40 cellular contexts compared by ENCODE assay signal in genomic region chr1:117198097-117198496, GRCh38. TPM values are rescaled to one million over a fixed set of nuclear protein-coding genes. Genes with fewer than 3 reads are reported as not detected.
"Had no signal": no experiment of that assay in that cellular context is flagged by ENCODE, and none has a peak within 500 bp of the region (broad histone marks: within the 10 kb centered on the region; RNA-seq: fewer than 3 reads in every experiment).

No MANE protein-coding gene starts in this region.

- H3K4me1 Mint-ChIP-seq: activated naive CD4-positive, alpha-beta T cell treated with anti-CD3 and anti-CD28 coated beads, Interleukin-2, amount 10 ng/mL, durations not matched to agents 7 days and 5 days; activated naive CD4-positive, alpha-beta T cell treated with anti-CD3 and anti-CD28 coated beads, Interleukin-2, amount 50 U/mL, for 24 hours; activated naive CD8-positive, alpha-beta T cell treated with anti-CD3 and anti-CD28 coated beads for 36 hours; activated naive CD8-positive, alpha-beta T cell treated with anti-CD3 and anti-CD28 coated beads, Interleukin-2, amount 10 ng/mL, durations not matched to agents 7 days and 5 days; activated naive CD8-positive, alpha-beta T cell treated with anti-CD3 and anti-CD28 coated beads, Interleukin-2, amount 50 U/mL, for 24 hours; activated T-helper 17 cell treated with anti-CD3 and anti-CD28 coated beads, Interleukin-2, amount 50 U/mL, for 72 hours; central memory CD8-positive, alpha-beta T cell had no signal

- H3K36me3 Mint-ChIP-seq: activated naive CD4-positive, alpha-beta T cell treated with anti-CD3 and anti-CD28 coated beads, Interleukin-2, amount 10 ng/mL, durations not matched to agents 7 days and 5 days; activated naive CD4-positive, alpha-beta T cell treated with anti-CD3 and anti-CD28 coated beads, Interleukin-2, amount 50 U/mL, for 24 hours; activated naive CD4-positive, alpha-beta T cell treated with anti-CD3 and anti-CD28 coated beads, Interleukin-2, amount 50 U/mL, for 72 hours; activated naive CD8-positive, alpha-beta T cell; activated naive CD8-positive, alpha-beta T cell treated with anti-CD3 and anti-CD28 coated beads for 36 hours; activated naive CD8-positive, alpha-beta T cell treated with anti-CD3 and anti-CD28 coated beads, Interleukin-2, amount 10 ng/mL, durations not matched to agents 7 days and 5 days; brain had no signal

- H3K9me3 Mint-ChIP-seq: activated naive CD4-positive, alpha-beta T cell treated with anti-CD3 and anti-CD28 coated beads for 36 hours; activated naive CD4-positive, alpha-beta T cell treated with anti-CD3 and anti-CD28 coated beads, Interleukin-2, amount 10 ng/mL, durations not matched to agents 7 days and 5 days; activated naive CD4-positive, alpha-beta T cell treated with anti-CD3 and anti-CD28 coated beads, Interleukin-2, amount 50 U/mL, for 72 hours; activated naive CD8-positive, alpha-beta T cell treated with anti-CD3 and anti-CD28 coated beads for 36 hours; activated naive CD8-positive, alpha-beta T cell treated with anti-CD3 and anti-CD28 coated beads, Interleukin-2, amount 10 ng/mL, durations not matched to agents 7 days and 5 days; activated T-cell treated with anti-CD3 and anti-CD28 coated beads, Interleukin-2, amount 50 U/mL, for 24 hours; activated T-cell treated with anti-CD3 and anti-CD28 coated beads, Interleukin-2, amount 50 U/mL, for 72 hours; activated T-helper 1 cell treated with anti-CD3 and anti-CD28 coated beads, Interleukin-12 subunit alpha, Interleukin-12 subunit beta, Interleukin-2, Interleukin-4 antibody, amounts not matched to agents 30 ng/mL and 10 ng/mL and 1 ng/mL, durations not matched to agents 14 hours and 24 hours and 36 hours; activated T-helper 17 cell treated with anti-CD3 and anti-CD28 coated beads, Interleukin-2, amount 50 U/mL, for 72 hours; activated T-helper 2 cell treated with anti-CD3 and anti-CD28 coated beads, Interferon-gamma antibody, Interleukin-2, Interleukin-4, amounts not matched to agents 10 μg/mL and 5 μg/mL and 100 μg/mL, durations not matched to agents 14 hours and 24 hours and 36 hours; central memory CD8-positive, alpha-beta T cell had no signal

- H3K27me3 Mint-ChIP-seq: brain had no signal

- DNase-seq: activated effector memory CD4-positive, alpha-beta T cell treated with anti-CD3 and anti-CD28 coated beads, Interleukin-2, amount 50 U/mL, for 16 hours; activated effector memory CD4-positive, alpha-beta T cell treated with Interleukin-2 at 50 U/mL for 16 hours; activated gamma-delta T cell; activated gamma-delta T cell treated with Interleukin-2 at 50 U/mL for 16 hours; activated naive CD4-positive, alpha-beta T cell; activated naive CD4-positive, alpha-beta T cell treated with anti-CD3 and anti-CD28 coated beads for 36 hours; activated naive CD4-positive, alpha-beta T cell treated with anti-CD3 and anti-CD28 coated beads, Interleukin-2, amount 10 ng/mL, durations not matched to agents 7 days and 5 days; activated naive CD4-positive, alpha-beta T cell treated with anti-CD3 and anti-CD28 coated beads, Interleukin-2, amount 50 U/mL, for 16 hours; activated naive CD4-positive, alpha-beta T cell treated with Interleukin-2 at 50 U/mL for 16 hours; activated naive CD8-positive, alpha-beta T cell treated with anti-CD3 and anti-CD28 coated beads for 36 hours; activated naive CD8-positive, alpha-beta T cell treated with anti-CD3 and anti-CD28 coated beads, Interleukin-2, amount 10 ng/mL, durations not matched to agents 7 days and 5 days; activated naive CD8-positive, alpha-beta T cell treated with anti-CD3 and anti-CD28 coated beads, Interleukin-2, amount 50 U/mL, for 24 hours; activated T-cell treated with anti-CD3 and anti-CD28 coated beads, Interleukin-2, amount 50 U/mL, for 1 hour; activated T-cell treated with anti-CD3 and anti-CD28 coated beads, Interleukin-2, amount 50 U/mL, for 24 hours; activated T-cell treated with anti-CD3 and anti-CD28 coated beads, Interleukin-2, amount 50 U/mL, for 4 hours; activated T-cell treated with anti-CD3 and anti-CD28 coated beads, Interleukin-2, amount 50 U/mL, for 48 hours; activated T-cell treated with anti-CD3 and anti-CD28 coated beads, Interleukin-2, amount 50 U/mL, for 72 hours; adrenal gland; amniotic stem cell; amygdala; anterior cingulate cortex; aorta; body of pancreas; brain microvascular endothelial cell; caudate nucleus; central memory CD4-positive, alpha-beta T cell; cerebellar nuclear complex had no signal

- H3K9me3 ChIP-seq: adrenal gland, ascending aorta, body of pancreas, breast epithelium had no signal

- H3K27ac Mint-ChIP-seq: activated naive CD4-positive, alpha-beta T cell treated with anti-CD3 and anti-CD28 coated beads for 36 hours; activated naive CD4-positive, alpha-beta T cell treated with anti-CD3 and anti-CD28 coated beads, Interleukin-2, amount 10 ng/mL, durations not matched to agents 7 days and 5 days; activated naive CD4-positive, alpha-beta T cell treated with anti-CD3 and anti-CD28 coated beads, Interleukin-2, amount 50 U/mL, for 24 hours; activated naive CD4-positive, alpha-beta T cell treated with anti-CD3 and anti-CD28 coated beads, Interleukin-2, amount 50 U/mL, for 72 hours; activated naive CD8-positive, alpha-beta T cell; activated naive CD8-positive, alpha-beta T cell treated with anti-CD3 and anti-CD28 coated beads for 36 hours; activated naive CD8-positive, alpha-beta T cell treated with anti-CD3 and anti-CD28 coated beads, Interleukin-2, amount 10 ng/mL, durations not matched to agents 7 days and 5 days; activated naive CD8-positive, alpha-beta T cell treated with anti-CD3 and anti-CD28 coated beads, Interleukin-2, amount 50 U/mL, for 24 hours; activated T-cell treated with anti-CD3 and anti-CD28 coated beads, Interleukin-2, amount 50 U/mL, for 24 hours; activated T-cell treated with anti-CD3 and anti-CD28 coated beads, Interleukin-2, amount 50 U/mL, for 72 hours; activated T-helper 1 cell treated with anti-CD3 and anti-CD28 coated beads, Interleukin-12 subunit alpha, Interleukin-12 subunit beta, Interleukin-2, Interleukin-4 antibody, amounts not matched to agents 30 ng/mL and 10 ng/mL and 1 ng/mL, durations not matched to agents 14 hours and 24 hours and 36 hours; activated T-helper 17 cell treated with anti-CD3 and anti-CD28 coated beads, Interleukin-2, amount 50 U/mL, for 72 hours; activated T-helper 2 cell treated with anti-CD3 and anti-CD28 coated beads, Interferon-gamma antibody, Interleukin-2, Interleukin-4, amounts not matched to agents 10 μg/mL and 5 μg/mL and 100 μg/mL, durations not matched to agents 14 hours and 24 hours and 36 hours had no signal

- ATAC-seq: activated naive CD4-positive, alpha-beta T cell treated with anti-CD3 and anti-CD28 coated beads, Interleukin-2, amount 50 U/mL, for 72 hours; activated naive CD8-positive, alpha-beta T cell treated with anti-CD3 and anti-CD28 coated beads, Interleukin-2, amount 50 U/mL, for 24 hours; activated T-cell treated with anti-CD3 and anti-CD28 coated beads, Interleukin-2, amount 50 U/mL, for 4 hours; activated T-cell treated with anti-CD3 and anti-CD28 coated beads, Interleukin-2, amount 50 U/mL, for 72 hours; activated T-helper 17 cell treated with anti-CD3 and anti-CD28 coated beads, Interleukin-2, amount 50 U/mL, for 72 hours; body of pancreas had no signal

- H3K4me1 ChIP-seq: adrenal gland, ascending aorta, body of pancreas, breast epithelium had no signal

- H3K27me3 ChIP-seq: adrenal gland, ascending aorta, body of pancreas, brain microvascular endothelial cell, breast epithelium, cardiac muscle cell had no signal

- H3K4me3 Mint-ChIP-seq: activated naive CD4-positive, alpha-beta T cell treated with anti-CD3 and anti-CD28 coated beads for 36 hours; activated naive CD4-positive, alpha-beta T cell treated with anti-CD3 and anti-CD28 coated beads, Interleukin-2, amount 10 ng/mL, durations not matched to agents 7 days and 5 days; activated naive CD4-positive, alpha-beta T cell treated with anti-CD3 and anti-CD28 coated beads, Interleukin-2, amount 50 U/mL, for 24 hours; activated naive CD8-positive, alpha-beta T cell; activated naive CD8-positive, alpha-beta T cell treated with anti-CD3 and anti-CD28 coated beads for 36 hours; activated naive CD8-positive, alpha-beta T cell treated with anti-CD3 and anti-CD28 coated beads, Interleukin-2, amount 10 ng/mL, durations not matched to agents 7 days and 5 days; activated naive CD8-positive, alpha-beta T cell treated with anti-CD3 and anti-CD28 coated beads, Interleukin-2, amount 50 U/mL, for 24 hours; activated T-cell treated with anti-CD3 and anti-CD28 coated beads, Interleukin-2, amount 50 U/mL, for 24 hours; activated T-cell treated with anti-CD3 and anti-CD28 coated beads, Interleukin-2, amount 50 U/mL, for 4 hours; activated T-cell treated with anti-CD3 and anti-CD28 coated beads, Interleukin-2, amount 50 U/mL, for 72 hours; activated T-helper 1 cell treated with anti-CD3 and anti-CD28 coated beads, Interleukin-12 subunit alpha, Interleukin-12 subunit beta, Interleukin-2, Interleukin-4 antibody, amounts not matched to agents 30 ng/mL and 10 ng/mL and 1 ng/mL, durations not matched to agents 14 hours and 24 hours and 36 hours; activated T-helper 17 cell treated with anti-CD3 and anti-CD28 coated beads, Interleukin-2, amount 50 U/mL, for 72 hours; brain; central memory CD8-positive, alpha-beta T cell had no signal

- H3K4me3 ChIP-seq: adrenal gland, ascending aorta, body of pancreas, breast epithelium, cardiac muscle cell had no signal

- H3K27ac ChIP-seq: adrenal gland, ascending aorta, body of pancreas, brain microvascular endothelial cell, breast epithelium, cardiac muscle cell had no signal

- H3K36me3 ChIP-seq: adrenal gland, ascending aorta, brain microvascular endothelial cell, breast epithelium, cardiac muscle cell had no signal

RNA-seq across cellular contexts. Expression of gene VTCN1, which starts 12.6 kb away (rescaled TPM):
- total RNA-seq: activated naive CD4-positive, alpha-beta T cell treated with anti-CD3 and anti-CD28 coated beads for 36 hours; activated naive CD4-positive, alpha-beta T cell treated with anti-CD3 and anti-CD28 coated beads, Interleukin-2, amount 50 U/mL, for 72 hours; activated naive CD8-positive, alpha-beta T cell treated with anti-CD3 and anti-CD28 coated beads for 36 hours; activated naive CD8-positive, alpha-beta T cell treated with anti-CD3 and anti-CD28 coated beads, Interleukin-2, amount 10 ng/mL, durations not matched to agents 7 days and 5 days; activated T-cell treated with anti-CD3 and anti-CD28 coated beads, Interleukin-2, amount 50 U/mL, for 4 hours; activated T-cell treated with anti-CD3 and anti-CD28 coated beads, Interleukin-2, amount 50 U/mL, for 72 hours; activated T-helper 1 cell treated with anti-CD3 and anti-CD28 coated beads, Interleukin-12 subunit alpha, Interleukin-12 subunit beta, Interleukin-2, Interleukin-4 antibody, amounts not matched to agents 30 ng/mL and 10 ng/mL and 1 ng/mL, durations not matched to agents 14 hours and 24 hours and 36 hours; activated T-helper 17 cell treated with anti-CD3 and anti-CD28 coated beads, Interleukin-2, amount 50 U/mL, for 72 hours; activated T-helper 2 cell treated with anti-CD3 and anti-CD28 coated beads, Interferon-gamma antibody, Interleukin-2, Interleukin-4, amounts not matched to agents 10 μg/mL and 5 μg/mL and 100 μg/mL, durations not matched to agents 14 hours and 24 hours and 36 hours; adrenal gland; ascending aorta; cardiac muscle cell; cardiac septum; chondrocyte had no signal
- polyA plus RNA-seq: adrenal gland had no signal
